Comparison of ENCODE assay signal across 1 cellular context in genomic region chr6:30238178-30238795, GRCh38.
TF ChIP-seq lines count a peak whose summit lies in the region.

No MANE protein-coding gene starts in this region.

TF ChIP-seq in H1, 55 proteins besides CTCF, POLR2A, EP300 and RAD21 (continued from another document):
- TF ChIP-seq, protein P1, sequence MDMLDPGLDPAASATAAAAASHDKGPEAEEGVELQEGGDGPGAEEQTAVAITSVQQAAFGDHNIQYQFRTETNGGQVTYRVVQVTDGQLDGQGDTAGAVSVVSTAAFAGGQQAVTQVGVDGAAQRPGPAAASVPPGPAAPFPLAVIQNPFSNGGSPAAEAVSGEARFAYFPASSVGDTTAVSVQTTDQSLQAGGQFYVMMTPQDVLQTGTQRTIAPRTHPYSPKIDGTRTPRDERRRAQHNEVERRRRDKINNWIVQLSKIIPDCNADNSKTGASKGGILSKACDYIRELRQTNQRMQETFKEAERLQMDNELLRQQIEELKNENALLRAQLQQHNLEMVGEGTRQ (IDR thresholded peaks at IDR 0.05; ENCODE audit: low read length): no peak
- TF ChIP-seq NANOG (IDR thresholded peaks at IDR 0.05; ENCODE audit: insufficient read depth, low read depth, low read length, poor library complexity, severe bottlenecking): no peak
- TF ChIP-seq BCL11A (IDR thresholded peaks at IDR 0.05; ENCODE audit: low read depth in 2 of 2, low read length in 2 of 2): no peak
- TF ChIP-seq SUZ12 (IDR thresholded peaks at IDR 0.05; ENCODE audit: low read length): no peak
- TF ChIP-seq SIRT6 (IDR thresholded peaks at IDR 0.05; ENCODE audit: low read length): no peak
- no peak for TF ChIP-seq TEAD4 (IDR thresholded peaks at IDR 0.05; ENCODE audit: low read depth, low read length)
- no peak for TF ChIP-seq E2F6 (IDR thresholded peaks at IDR 0.05)
- TF ChIP-seq CHD2 (IDR thresholded peaks at IDR 0.05; ENCODE audit: low read length): no peak
- no peak for TF ChIP-seq KDM1A (IDR thresholded peaks at IDR 0.05; ENCODE audit: borderline replicate concordance, low read length)
- no peak for TF ChIP-seq ASH2L (IDR thresholded peaks at IDR 0.05; ENCODE audit: low read length)
- TF ChIP-seq CEBPB (IDR thresholded peaks at IDR 0.05; ENCODE audit: low read depth, low read length): no peak
- no peak for TF ChIP-seq PHF8 (conservative IDR thresholded peaks at IDR 0.05; ENCODE audit: low read depth, low read length)
- TF ChIP-seq MAFK (IDR thresholded peaks at IDR 0.05; ENCODE audit: low read depth, low read length): no peak
- no peak for TF ChIP-seq RXRA (IDR thresholded peaks at IDR 0.05; ENCODE audit: insufficient read depth, low read depth, low read length)
